ENCODE assay signal across 28 cellular contexts in genomic region chr21:18759267-18759666, GRCh38.
"Had no signal": no experiment of that assay in that cellular context is flagged by ENCODE, and none has a peak within 500 bp of the region (broad histone marks: within the 10 kb centered on the region; RNA-seq: fewer than 3 reads in every experiment).

No MANE protein-coding gene starts in this region.

- DNase-seq: hypothalamus; immature natural killer cell; kidney; left colon; lower lobe of right lung; midbrain; mucosa of descending colon; naive thymus-derived CD4-positive, alpha-beta T cell; nucleus accumbens; retina; right cardiac atrium; sigmoid colon; small intestine; spleen; stimulated activated CD4-positive, alpha-beta T cell treated with anti-CD3 and anti-CD28 coated beads, Interleukin-4, amount 100 ng/mL, for 24 hours; stimulated activated naive CD4-positive, alpha-beta T cell; tibial artery; uterus had no signal

- ATAC-seq: left colon; left lung; lower lobe of right lung; mucosa of descending colon; naive thymus-derived CD4-positive, alpha-beta T cell; natural killer cell treated with Interleukin-12 subunit alpha and Interleukin-12 subunit beta and Interleukin-15 and Interleukin-18, amount 100 ng/mL, for 72 hours; pancreas; right cardiac atrium; stimulated activated effector memory CD8-positive, alpha-beta T cell treated with anti-CD3 and anti-CD28 coated beads, Interleukin-12 subunit alpha, Interleukin-12 subunit beta, amount 100 ng/mL, for 72 hours had no signal

- H3K4me1 Mint-ChIP-seq: immature natural killer cell; naive thymus-derived CD4-positive, alpha-beta T cell; neural crest cell; stimulated activated effector memory CD8-positive, alpha-beta T cell treated with anti-CD3 and anti-CD28 coated beads, Interleukin-12 subunit alpha, Interleukin-12 subunit beta, amount 100 ng/mL, for 72 hours had no signal

- H3K4me3 ChIP-seq: left lung, lower lobe of right lung, mucosa of descending colon, pancreas, prostate gland, sigmoid colon, spleen, suprapubic skin, thoracic aorta, tibial artery, uterus had no signal

- H3K27me3 Mint-ChIP-seq: naive thymus-derived CD4-positive, alpha-beta T cell; natural killer cell treated with Interleukin-12 subunit alpha and Interleukin-12 subunit beta and Interleukin-15 and Interleukin-18, amount 100 ng/mL, for 72 hours; stimulated activated naive CD8-positive, alpha-beta T cell treated with anti-CD3 and anti-CD28 coated beads, Interleukin-15, Interleukin-2, amounts not matched to agents 100 ng/mL and 50 ng/mL, for 24 hours; type B pancreatic cell had no signal

- H3K4me1 ChIP-seq: left lung, lower lobe of right lung, pancreas, prostate gland, sigmoid colon, spleen, suprapubic skin, tibial artery, uterus had no signal

- H3K9me3 ChIP-seq: lower lobe of right lung, mucosa of descending colon, pancreas, prostate gland, sigmoid colon, suprapubic skin, thoracic aorta, tibial artery, uterus had no signal

- H3K27me3 ChIP-seq: left lung, pancreas, sigmoid colon, spleen, suprapubic skin, tibial artery, uterus had no signal

- H3K27ac Mint-ChIP-seq: immature natural killer cell; naive thymus-derived CD4-positive, alpha-beta T cell; natural killer cell treated with Interleukin-12 subunit alpha and Interleukin-12 subunit beta and Interleukin-15 and Interleukin-18, amount 100 ng/mL, for 72 hours; stimulated activated effector memory CD8-positive, alpha-beta T cell treated with anti-CD3 and anti-CD28 coated beads, Interleukin-12 subunit alpha, Interleukin-12 subunit beta, amount 100 ng/mL, for 72 hours; stimulated activated naive CD8-positive, alpha-beta T cell treated with anti-CD3 and anti-CD28 coated beads, Interleukin-15, Interleukin-2, amounts not matched to agents 100 ng/mL and 50 ng/mL, for 24 hours; type B pancreatic cell had no signal

- H3K36me3 Mint-ChIP-seq: immature natural killer cell, type B pancreatic cell had no signal

- H3K27ac ChIP-seq: left lung, lower lobe of right lung, pancreas, prostate gland, sigmoid colon, spleen, suprapubic skin, thoracic aorta, tibial artery, uterus had no signal

- H3K4me3 Mint-ChIP-seq: immature natural killer cell; naive thymus-derived CD4-positive, alpha-beta T cell; natural killer cell treated with Interleukin-12 subunit alpha and Interleukin-12 subunit beta and Interleukin-15 and Interleukin-18, amount 100 ng/mL, for 72 hours; neural crest cell; stimulated activated effector memory CD8-positive, alpha-beta T cell treated with anti-CD3 and anti-CD28 coated beads, Interleukin-12 subunit alpha, Interleukin-12 subunit beta, amount 100 ng/mL, for 72 hours; stimulated activated naive CD8-positive, alpha-beta T cell treated with anti-CD3 and anti-CD28 coated beads, Interleukin-15, Interleukin-2, amounts not matched to agents 100 ng/mL and 50 ng/mL, for 24 hours; type B pancreatic cell had no signal

- H3K36me3 ChIP-seq: left lung, lower lobe of right lung, pancreas, prostate gland, sigmoid colon, spleen, suprapubic skin, thoracic aorta, tibial artery, uterus had no signal
